In genomic region chr6:149052350-149053106, GRCh38 we compare ENCODE assay signal across 13 cellular contexts.
DNase-seq lines count a peak whose midpoint lies in the region; ATAC-seq, FAIRE-seq and TF ChIP-seq lines count a peak whose summit lies in the region.
"Had no signal": no experiment of that assay in that cellular context is flagged by ENCODE, and none has a peak within 500 bp of the region (broad histone marks: within the 10 kb centered on the region; RNA-seq: fewer than 3 reads in every experiment).

No MANE protein-coding gene starts in this region.

- H3K27ac Mint-ChIP-seq in activated T-helper 1 cell treated with anti-CD3 and anti-CD28 coated beads, Interleukin-12 subunit alpha, Interleukin-12 subunit beta, Interleukin-2, Interleukin-4 antibody, amounts not matched to agents 30 ng/mL and 10 ng/mL and 1 ng/mL, durations not matched to agents 14 hours and 24 hours and 36 hours, result peak overlapping the region; percentile 43
- H3K27ac Mint-ChIP-seq: activated naive CD4-positive, alpha-beta T cell treated with anti-CD3 and anti-CD28 coated beads, Interleukin-2, amount 10 ng/mL, durations not matched to agents 7 days and 5 days had no signal

- peaks cover 4% of the 10 kb centered on the region for H3K9me3 Mint-ChIP-seq in activated T-helper 1 cell treated with anti-CD3 and anti-CD28 coated beads, Interleukin-12 subunit alpha, Interleukin-12 subunit beta, Interleukin-2, Interleukin-4 antibody, amounts not matched to agents 30 ng/mL and 10 ng/mL and 1 ng/mL, durations not matched to agents 14 hours and 24 hours and 36 hours
- H3K9me3 Mint-ChIP-seq: activated naive CD4-positive, alpha-beta T cell treated with anti-CD3 and anti-CD28 coated beads, Interleukin-2, amount 10 ng/mL, durations not matched to agents 7 days and 5 days had no signal

- H3K9me3 ChIP-seq in stomach, result no peaks in the 10 kb centered on the region
- H3K9me3 ChIP-seq in spleen, result no peaks in the 10 kb centered on the region
- H3K9me3 ChIP-seq: mucosa of descending colon had no signal

- H3K36me3 ChIP-seq in stomach (no peaks in the 10 kb centered on the region), spleen (no peaks in the 10 kb centered on the region)

- no peak overlapping the region for H3K27ac ChIP-seq in stomach
- H3K27ac ChIP-seq in spleen, result no peak overlapping the region

- H3K36me3 Mint-ChIP-seq in activated T-helper 1 cell treated with anti-CD3 and anti-CD28 coated beads, Interleukin-12 subunit alpha, Interleukin-12 subunit beta, Interleukin-2, Interleukin-4 antibody, amounts not matched to agents 30 ng/mL and 10 ng/mL and 1 ng/mL, durations not matched to agents 14 hours and 24 hours and 36 hours (ENCODE audit: low read depth), result peaks cover 8% of the 10 kb centered on the region

- TF ChIP-seq EP300 in stomach (IDR thresholded peaks at IDR 0.05), result no peak

- H3K27me3 ChIP-seq in stomach, result no peaks in the 10 kb centered on the region
- H3K27me3 ChIP-seq in spleen (replicated peaks in 1 of 7), result no peaks in the 10 kb centered on the region

- WGBS in stomach, 5 donors, result 81 to 88% (median 87%) methylated on average over 6 of the region's 6 CpGs
- WGBS in spleen, 5 donors, result 68 to 87% (median 84%) methylated on average over 6 of the region's 6 CpGs

- TF ChIP-seq POLR2A in stomach (IDR thresholded peaks at IDR 0.05) (no peak), spleen (IDR thresholded peaks at IDR 0.05) (no peak)

- H3K4me1 Mint-ChIP-seq in activated T-helper 1 cell treated with anti-CD3 and anti-CD28 coated beads, Interleukin-12 subunit alpha, Interleukin-12 subunit beta, Interleukin-2, Interleukin-4 antibody, amounts not matched to agents 30 ng/mL and 10 ng/mL and 1 ng/mL, durations not matched to agents 14 hours and 24 hours and 36 hours (ENCODE audit: low read depth), result peaks cover 31% of the 10 kb centered on the region

- H3K27me3 Mint-ChIP-seq in activated T-helper 1 cell treated with anti-CD3 and anti-CD28 coated beads, Interleukin-12 subunit alpha, Interleukin-12 subunit beta, Interleukin-2, Interleukin-4 antibody, amounts not matched to agents 30 ng/mL and 10 ng/mL and 1 ng/mL, durations not matched to agents 14 hours and 24 hours and 36 hours (ENCODE audit: insufficient read depth), result no peaks in the 10 kb centered on the region
- H3K27me3 Mint-ChIP-seq: activated naive CD4-positive, alpha-beta T cell treated with anti-CD3 and anti-CD28 coated beads, Interleukin-2, amount 10 ng/mL, durations not matched to agents 7 days and 5 days had no signal

- H3K4me3 Mint-ChIP-seq in activated T-helper 1 cell treated with anti-CD3 and anti-CD28 coated beads, Interleukin-12 subunit alpha, Interleukin-12 subunit beta, Interleukin-2, Interleukin-4 antibody, amounts not matched to agents 30 ng/mL and 10 ng/mL and 1 ng/mL, durations not matched to agents 14 hours and 24 hours and 36 hours, result no peak overlapping the region
- H3K4me3 Mint-ChIP-seq: activated naive CD4-positive, alpha-beta T cell treated with anti-CD3 and anti-CD28 coated beads, Interleukin-2, amount 10 ng/mL, durations not matched to agents 7 days and 5 days had no signal

- intact Hi-C loops in activated T-helper 1 cell treated with anti-CD3 and anti-CD28 coated beads, Interleukin-12 subunit alpha, Interleukin-12 subunit beta, Interleukin-2, Interleukin-4 antibody, amounts not matched to agents 30 ng/mL and 10 ng/mL and 1 ng/mL, durations not matched to agents 14 hours and 24 hours and 36 hours (cut with micrococcal nuclease), result no loop called here
- intact Hi-C loops in stomach (cut with DNase I; ENCODE audit: low total_unique reads) (no loop called here), spleen (cut with DNase I; ENCODE audit: low total_unique reads) (no loop called here)

- no peak for TF ChIP-seq CTCF in stomach (IDR thresholded peaks at IDR 0.05)
- no peak for TF ChIP-seq CTCF in spleen (IDR thresholded peaks at IDR 0.05 in 8 of 11, conservative IDR thresholded peaks at IDR 0.05 in 3 of 11)

- DNase-seq in GM18507 (ENCODE audit: extremely low spot score, insufficient read length, low read depth) (no peak), stomach (no peak), spleen (no peak)
- no peak for DNase-seq in activated T-helper 1 cell treated with anti-CD3 and anti-CD28 coated beads, Interleukin-12 subunit alpha, Interleukin-12 subunit beta, Interleukin-2, Interleukin-4 antibody, amounts not matched to agents 30 ng/mL and 10 ng/mL and 1 ng/mL, durations not matched to agents 14 hours and 24 hours and 36 hours (ENCODE audit: low spot score)
- no peak for DNase-seq in activated CD4-positive, alpha-beta T cell treated with anti-CD3 and anti-CD28 coated beads, Interleukin-2, amount 50 U/mL, for 48 hours
- DNase-seq: activated CD4-positive, CD25-positive, alpha-beta regulatory T cell treated with anti-CD3 and anti-CD28 coated beads, Interleukin-2, amount 50 U/mL, for 72 hours; activated naive CD4-positive, alpha-beta T cell treated with anti-CD3 and anti-CD28 coated beads, Interleukin-2, amount 10 ng/mL, durations not matched to agents 7 days and 5 days; cerebellar nuclear complex; mucosa of descending colon; stimulated activated CD4-positive, alpha-beta T cell treated with anti-CD3 and anti-CD28 coated beads, Interleukin-2, amount 100 ng/mL, for 48 hours had no signal

- H3K4me3 ChIP-seq in stomach (no peak overlapping the region), spleen (no peak overlapping the region)
- H3K4me3 ChIP-seq: mucosa of descending colon had no signal

- peak; percentile 76 for FAIRE-seq in GM18507 (lab: Jason Lieb, UNC)

- H3K4me1 ChIP-seq in stomach (no peaks in the 10 kb centered on the region), spleen (peaks cover 2 to 34% (median 15%) of the 10 kb centered on the region in 6 donors)

- ATAC-seq in GM21381 (IDR thresholded peaks at IDR 0.05; ENCODE audit: unreplicated experiment), result peak; percentile 38
- ATAC-seq in HG03095 (IDR thresholded peaks at IDR 0.05; ENCODE audit: unreplicated experiment), result peak; percentile 49
- ATAC-seq in GM18517 (IDR thresholded peaks at IDR 0.05; ENCODE audit: unreplicated experiment), result no peak
- ATAC-seq: mucosa of descending colon had no signal
